ENCODE assay signal across 13 cellular contexts in the genomic region with DNA sequence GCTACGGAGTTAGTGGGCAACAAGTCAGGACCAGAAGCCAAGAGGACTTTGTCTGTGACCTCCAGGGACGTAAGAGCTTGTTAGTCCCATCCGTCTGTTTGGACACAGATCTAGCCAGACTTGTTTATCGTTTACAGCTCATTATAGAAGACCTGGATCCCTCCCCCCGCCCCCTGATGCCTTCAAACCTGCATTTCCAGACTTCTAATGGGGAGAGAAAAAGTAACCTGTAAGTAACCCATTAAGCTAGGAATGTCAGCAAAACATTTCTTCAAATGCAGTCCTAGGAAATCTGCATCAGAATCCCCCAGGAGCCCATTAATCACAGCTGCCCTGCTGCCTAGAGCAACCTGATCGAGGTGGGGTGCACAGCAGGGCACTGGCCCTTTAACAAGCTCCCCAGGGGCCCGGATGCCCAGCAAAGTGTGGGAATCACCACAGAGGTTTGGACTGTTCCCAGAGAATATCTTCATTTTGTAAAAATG. TPM values are rescaled to one million over a fixed set of nuclear protein-coding genes. Genes with fewer than 3 reads are reported as not detected.
DNase-seq lines count a peak whose midpoint lies in the region; ATAC-seq, FAIRE-seq and TF ChIP-seq lines count a peak whose summit lies in the region.
"Had no signal": no experiment of that assay in that cellular context is flagged by ENCODE, and none has a peak within 500 bp of the region (broad histone marks: within the 10 kb centered on the region; RNA-seq: fewer than 3 reads in every experiment).

No MANE protein-coding gene starts in this region.

- in situ Hi-C loops in HepG2 (cut with HindIII; ENCODE audit: extremely low pct_ligation_motif_present, low pct_unique_long_range_greater_than_20kb), result no loop called here

- TF ChIP-seq POLR2A in HepG2 (IDR thresholded peaks at IDR 0.05; ENCODE audit: insufficient read depth in 1 of 2, low read depth in 2 of 2, low read length in 2 of 2), result no peak

- POLR2A ChIA-PET in activated CD8-positive, alpha-beta T cell treated with anti-CD3 and anti-CD28 coated beads for 36 hours (lab: Charles Lee), result interaction anchor here (0.7 to 2.9 kb wide), 8 partner anchors 9 to 228 kb away, joined by 3 to 21 read pairs (median 4); partner anchors contain the start of gene DRAXIN
- POLR2A ChIA-PET in HepG2 (lab: Yijun Ruan, JAX), result interaction anchor here (0.7 to 2.5 kb wide), 3 partner anchors 11 to 29 kb away, joined by 3 to 16 read pairs (median 3); no protein-coding TSS in a partner anchor

- no peak overlapping the region for H3K27ac Mint-ChIP-seq in activated CD8-positive, alpha-beta T cell treated with anti-CD3 and anti-CD28 coated beads for 36 hours

- no peak for TF ChIP-seq CTCF in activated CD8-positive, alpha-beta T cell treated with anti-CD3 and anti-CD28 coated beads for 36 hours (IDR thresholded peaks at IDR 0.05)
- no peak for TF ChIP-seq CTCF in HepG2 (CRISPR knock-in tag; IDR thresholded peaks at IDR 0.05)

- no peak for TF ChIP-seq RAD21 in HepG2 (CRISPR knock-in tag; IDR thresholded peaks at IDR 0.05)

- WGBS in HepG2 (ENCODE audit: low lambda C conversion rate), result 20% methylated on average over 7 of the region's 7 CpGs

- H3K4me1 Mint-ChIP-seq in activated CD8-positive, alpha-beta T cell treated with anti-CD3 and anti-CD28 coated beads for 36 hours (ENCODE audit: low read depth), result peaks cover 13% of the 10 kb centered on the region

- H3K27me3 Mint-ChIP-seq in activated CD8-positive, alpha-beta T cell treated with anti-CD3 and anti-CD28 coated beads for 36 hours, result peaks cover 4% of the 10 kb centered on the region

- peaks cover 0 to 28% (median 18%) of the 10 kb centered on the region in 11 experiments; a peak in 19 of 22 replicates for H3K36me3 ChIP-seq in BLaER1 treated with 17β-estradiol and CSF1 and Interleukin-3, amounts not matched to agents 10 nM and 100 nM
- H3K36me3 ChIP-seq in H7 (replicated peaks; ENCODE audit: control insufficient read depth, insufficient read depth, low read length) (peaks cover 13% of the 10 kb centered on the region), HepG2 (replicated peaks in 1 of 2; ENCODE audit: control insufficient read depth in 1 of 2, insufficient read depth in 2 of 2, low read length in 2 of 2) (peaks cover 0 to 5% of the 10 kb centered on the region in 2 experiments; a peak in 1 of 5 replicates)

- H3K9me3 ChIP-seq in BLaER1 treated with 17β-estradiol and CSF1 and Interleukin-3, amounts not matched to agents 10 nM and 100 nM (replicated peaks in 1 of 11), result no peaks in the 10 kb centered on the region
- no peaks in the 10 kb centered on the region for H3K9me3 ChIP-seq in HepG2 (ENCODE audit: low read length)

- DNase-seq in H7 (peak; percentile 84), HepG2 (ENCODE audit: low spot score) (no peak), 8988T (no peak), NCI-H774 (lab: John Stamatoyannopoulos, UW) (no peak)
- DNase-seq in activated CD8-positive, alpha-beta T cell treated with anti-CD3 and anti-CD28 coated beads for 36 hours, result no peak
- DNase-seq: activated CD4-positive, alpha-beta T cell treated with anti-CD3 and anti-CD28 coated beads for 4 hours; GOT3; NCI-H146; stimulated activated CD4-positive, alpha-beta T cell treated with anti-CD3 and anti-CD28 coated beads, Interleukin-15, amount 100 ng/mL, for 24 hours; stimulated activated naive CD4-positive, alpha-beta T cell had no signal

- H3K9ac ChIP-seq in BLaER1 treated with 17β-estradiol and CSF1 and Interleukin-3, amounts not matched to agents 10 nM and 100 nM, result peak overlapping the region; percentile 84 to 99 (median 89); a peak in 20 of 22 replicates
- no peak overlapping the region for H3K9ac ChIP-seq in HepG2 (ENCODE audit: insufficient read depth, low read depth, low read length)

- H3K4me2 ChIP-seq in BLaER1 treated with 17β-estradiol and CSF1 and Interleukin-3, amounts not matched to agents 10 nM and 100 nM, result peak overlapping the region; percentile 81 to 99 (median 93)
- H3K4me2 ChIP-seq in HepG2 (ENCODE audit: low read depth, low read length), result peak overlapping the region; percentile 99; the same call in 1 of the 2 replicates

- H4K20me1 ChIP-seq in BLaER1 treated with 17β-estradiol and CSF1 and Interleukin-3, amounts not matched to agents 10 nM and 100 nM, result peaks cover 0 to 50% (median 32%) of the 10 kb centered on the region in 11 experiments; a peak in 17 of 22 replicates
- H4K20me1 ChIP-seq in HepG2 (ENCODE audit: insufficient read depth, low read length), result no peaks in the 10 kb centered on the region

- H3K27me3 ChIP-seq in BLaER1 treated with 17β-estradiol and CSF1 and Interleukin-3, amounts not matched to agents 10 nM and 100 nM, result no peaks in the 10 kb centered on the region
- H3K27me3 ChIP-seq in H7 (ENCODE audit: control insufficient read depth, insufficient read depth, low read length) (no peaks in the 10 kb centered on the region), HepG2 (ENCODE audit: control insufficient read depth in 1 of 2, insufficient read depth in 2 of 2, low read length in 2 of 2) (peaks cover 3 to 39% of the 10 kb centered on the region in 2 experiments; a peak in 4 of 5 replicates)

- peaks cover 28 to 91% (median 88%) of the 10 kb centered on the region in 10 experiments for H3K4me1 ChIP-seq in BLaER1 treated with 17β-estradiol and CSF1 and Interleukin-3, amounts not matched to agents 10 nM and 100 nM
- H3K4me1 ChIP-seq in HepG2 (ENCODE audit: insufficient read depth, low read length), result peaks cover 23% of the 10 kb centered on the region

- no TSS peak for BruUV-seq in HepG2 (replicated peaks; lab: Mats Ljungman, UMichigan)

- ATAC-seq in activated CD8-positive, alpha-beta T cell treated with anti-CD3 and anti-CD28 coated beads for 36 hours, result no peak
- ATAC-seq in HepG2 (no peak), HG03469 (IDR thresholded peaks at IDR 0.05; ENCODE audit: unreplicated experiment) (no peak), GM19328 (IDR thresholded peaks at IDR 0.05; ENCODE audit: unreplicated experiment) (no peak)

- H3K9me3 Mint-ChIP-seq in activated CD8-positive, alpha-beta T cell treated with anti-CD3 and anti-CD28 coated beads for 36 hours, result no peaks in the 10 kb centered on the region

- H3K27ac ChIP-seq in BLaER1 treated with 17β-estradiol and CSF1 and Interleukin-3, amounts not matched to agents 10 nM and 100 nM, result peak overlapping the region in 9 of 11 experiments; percentile 81 to 94 (median 91); a peak in 17 of 22 replicates
- no peak overlapping the region for H3K27ac ChIP-seq in HepG2 (ENCODE audit: extremely low read length, insufficient read depth, low read length)

- intact Hi-C loops in activated CD8-positive, alpha-beta T cell treated with anti-CD3 and anti-CD28 coated beads for 36 hours (cut with micrococcal nuclease), result no loop called here
- intact Hi-C loops in HepG2 (cut with micrococcal nuclease; ENCODE audit: unreplicated experiment), result no loop called here

- H3K4me3 Mint-ChIP-seq in activated CD8-positive, alpha-beta T cell treated with anti-CD3 and anti-CD28 coated beads for 36 hours, result peak overlapping the region; percentile 84

- no peak for FAIRE-seq in HepG2 (lab: Jason Lieb, UNC)

- H3K4me3 ChIP-seq in BLaER1 treated with 17β-estradiol and CSF1 and Interleukin-3, amounts not matched to agents 10 nM and 100 nM, result peak overlapping the region in 7 of 10 experiments; percentile 81 to 98 (median 88); a peak in 12 of 20 replicates
- H3K4me3 ChIP-seq in H7 (ENCODE audit: insufficient read depth, low read depth, low read length), result peak overlapping the region; percentile 99; the same call in 1 of the 2 replicates
- H3K4me3 ChIP-seq in HepG2 (replicated peaks in 1 of 3; ENCODE audit: insufficient read depth in 1 of 3, low read depth in 2 of 3, low read length in 3 of 3), result peak overlapping the region in 1 of 3 experiments; percentile 90; a peak in 1 of 6 replicates

- CTCF ChIA-PET in activated CD8-positive, alpha-beta T cell treated with anti-CD3 and anti-CD28 coated beads for 36 hours (lab: Charles Lee), result interaction anchor here (1.2 to 3.5 kb wide), 8 partner anchors 10 to 40 kb away, joined by 5 to 28 read pairs (median 6); partner anchors contain the start of genes FBXO2, FBXO44 and FBXO6
- CTCF ChIA-PET in HepG2 (lab: Yijun Ruan, JAX; ENCODE audit: low intra/inter-chr PET ratio, low total read pairs), result no interaction called here

- peaks cover 4% of the 10 kb centered on the region for H3K36me3 Mint-ChIP-seq in activated CD8-positive, alpha-beta T cell treated with anti-CD3 and anti-CD28 coated beads for 36 hours (ENCODE audit: low read depth)

- H3K79me2 ChIP-seq in HepG2 (ENCODE audit: insufficient read depth, low read length), result no peaks in the 10 kb centered on the region

- no peak overlapping the region for H2AFZ ChIP-seq in HepG2 (ENCODE audit: low read length)

- no peak for TF ChIP-seq EP300 in HepG2 (IDR thresholded peaks at IDR 0.05; ENCODE audit: low read depth in 2 of 2, low read length in 2 of 2)
- no peak for TF ChIP-seq EP300 in HepG2 (CRISPR knock-in tag; IDR thresholded peaks at IDR 0.05; ENCODE audit: borderline replicate concordance)

RNA-seq across cellular contexts. Expression of gene MAD2L2, which starts 1.4 kb away (rescaled TPM):
- total RNA-seq in H7 (2014; rRNA removed; shearing (Covaris generic)), result 786 and 983 TPM in 2 replicates
- 10 to 100 TPM; 86.5 to 90.4 TPM for total RNA-seq in activated CD8-positive, alpha-beta T cell treated with anti-CD3 and anti-CD28 coated beads for 36 hours
- total RNA-seq in HepG2 (2016; rRNA removed; fragmentation: Illumina TruSeq; extraction: Trizol), result 37.6 and 53.8 TPM in 2 replicates
- 164 and 195 TPM in 2 replicates for total RNA-seq in HepG2 (2016; cell fraction: cytosol; rRNA removed; fragmentation: Illumina TruSeq; extraction: Trizol; ENCODE audit: low read depth)
- 34.8 and 55.0 TPM in 2 replicates for total RNA-seq in HepG2 (2016; cell fraction: insoluble cytoplasmic fraction; rRNA removed; fragmentation: Illumina TruSeq; extraction: Trizol)
- 127 and 152 TPM in 2 replicates for total RNA-seq in HepG2 (2016; cell fraction: membrane; rRNA removed; fragmentation: Illumina TruSeq; extraction: Trizol)
- total RNA-seq in HepG2 (2016; cell fraction: nucleus; rRNA removed; fragmentation: Illumina TruSeq; extraction: Trizol), result 28.6 and 32.6 TPM in 2 replicates
- polyA plus RNA-seq in HepG2 (2011; rRNA removed), result 51.8 and 53.0 TPM in 2 replicates
- 56.2 and 86.8 TPM in 2 replicates for polyA plus RNA-seq in HepG2 (2011; cell fraction: cytosol; rRNA removed)
- 69.0 and 73.0 TPM in 2 replicates for polyA plus RNA-seq in HepG2 (2011; cell fraction: nucleus; rRNA removed)
- polyA plus RNA-seq in HepG2 (2012), result 33.6 and 38.0 TPM in 2 replicates
- 231 and 260 TPM in 2 replicates for polyA plus RNA-seq in HepG2 (2016; cell fraction: cytosol; fragmentation: Illumina TruSeq; extraction: Trizol; ENCODE audit: low read depth)
- 43.5 and 51.8 TPM in 2 replicates for polyA plus RNA-seq in HepG2 (2016; cell fraction: insoluble cytoplasmic fraction; fragmentation: Illumina TruSeq; extraction: Trizol; ENCODE audit: low read depth)
- polyA plus RNA-seq in HepG2 (2016; cell fraction: membrane; fragmentation: Illumina TruSeq; extraction: Trizol; ENCODE audit: low read depth), result 147 and 163 TPM in 2 replicates
- 60.5 and 63.4 TPM in 2 replicates for polyA plus RNA-seq in HepG2 (2016; cell fraction: nucleus; fragmentation: Illumina TruSeq; extraction: Trizol; ENCODE audit: insufficient read depth, low read depth)
- 65.7 and 126 TPM in 2 replicates for polyA minus RNA-seq in HepG2 (2011; rRNA and poly(A)+ RNA removed; ENCODE audit: low replicate concordance)
- 20.8 and 24.6 TPM in 2 replicates for polyA minus RNA-seq in HepG2 (2011; cell fraction: cytosol; rRNA and poly(A)+ RNA removed)
- polyA minus RNA-seq in HepG2 (2011; cell fraction: nucleus; rRNA and poly(A)+ RNA removed), result 15.5 and 18.3 TPM in 2 replicates

RNA-seq across cellular contexts. Expression of gene DRAXIN, which starts 9.2 kb away (rescaled TPM):
- total RNA-seq in H7 (2014; rRNA removed; shearing (Covaris generic)), result 52.4 and 60.1 TPM in 2 replicates
- total RNA-seq in activated CD8-positive, alpha-beta T cell treated with anti-CD3 and anti-CD28 coated beads for 36 hours, result under 1 TPM; 0.18 to 0.20 TPM
- 0.02 TPM in 1 of 2 replicates, not detected in the other for total RNA-seq in HepG2 (2016; rRNA removed; fragmentation: Illumina TruSeq; extraction: Trizol)
- total RNA-seq in HepG2 (2016; cell fraction: cytosol; rRNA removed; fragmentation: Illumina TruSeq; extraction: Trizol; ENCODE audit: low read depth), result not detected in 2 replicates
- total RNA-seq in HepG2 (2016; cell fraction: insoluble cytoplasmic fraction; rRNA removed; fragmentation: Illumina TruSeq; extraction: Trizol), result 0.02 TPM in 1 of 2 replicates, not detected in the other
- total RNA-seq in HepG2 (2016; cell fraction: membrane; rRNA removed; fragmentation: Illumina TruSeq; extraction: Trizol), result not detected in 2 replicates
- not detected in 2 replicates for total RNA-seq in HepG2 (2016; cell fraction: nucleus; rRNA removed; fragmentation: Illumina TruSeq; extraction: Trizol)
- polyA plus RNA-seq in HepG2 (2011; rRNA removed), result not detected in 2 replicates
- polyA plus RNA-seq in HepG2 (2011; cell fraction: cytosol; rRNA removed), result under 0.01 TPM in 1 of 2 replicates, not detected in the other
- polyA plus RNA-seq in HepG2 (2011; cell fraction: nucleus; rRNA removed), result not detected in 2 replicates
- not detected in 2 replicates for polyA plus RNA-seq in HepG2 (2012)
- not detected in 2 replicates for polyA plus RNA-seq in HepG2 (2016; cell fraction: cytosol; fragmentation: Illumina TruSeq; extraction: Trizol; ENCODE audit: low read depth)
- polyA plus RNA-seq in HepG2 (2016; cell fraction: insoluble cytoplasmic fraction; fragmentation: Illumina TruSeq; extraction: Trizol; ENCODE audit: low read depth), result not detected in 2 replicates
- polyA plus RNA-seq in HepG2 (2016; cell fraction: membrane; fragmentation: Illumina TruSeq; extraction: Trizol; ENCODE audit: low read depth), result not detected in 2 replicates
- 0.05 TPM in 1 of 2 replicates, not detected in the other for polyA plus RNA-seq in HepG2 (2016; cell fraction: nucleus; fragmentation: Illumina TruSeq; extraction: Trizol; ENCODE audit: insufficient read depth, low read depth)
- 0.09 and 0.10 TPM in 2 replicates for polyA minus RNA-seq in HepG2 (2011; rRNA and poly(A)+ RNA removed; ENCODE audit: low replicate concordance)
- polyA minus RNA-seq in HepG2 (2011; cell fraction: cytosol; rRNA and poly(A)+ RNA removed), result not detected in 2 replicates
- polyA minus RNA-seq in HepG2 (2011; cell fraction: nucleus; rRNA and poly(A)+ RNA removed), result not detected in 2 replicates

RNA-seq across cellular contexts. Expression of gene FBXO6, which starts 18.3 kb away (rescaled TPM):
- total RNA-seq in H7 (2014; rRNA removed; shearing (Covaris generic)), result 1.7 and 3.4 TPM in 2 replicates
- 1 to 10 TPM; 6.2 to 7.9 TPM for total RNA-seq in activated CD8-positive, alpha-beta T cell treated with anti-CD3 and anti-CD28 coated beads for 36 hours
- total RNA-seq in HepG2 (2016; rRNA removed; fragmentation: Illumina TruSeq; extraction: Trizol), result 10.0 and 10.7 TPM in 2 replicates
- total RNA-seq in HepG2 (2016; cell fraction: cytosol; rRNA removed; fragmentation: Illumina TruSeq; extraction: Trizol; ENCODE audit: low read depth), result 21.0 and 25.0 TPM in 2 replicates
- total RNA-seq in HepG2 (2016; cell fraction: insoluble cytoplasmic fraction; rRNA removed; fragmentation: Illumina TruSeq; extraction: Trizol), result 8.7 and 9.5 TPM in 2 replicates
- 20.2 and 24.8 TPM in 2 replicates for total RNA-seq in HepG2 (2016; cell fraction: membrane; rRNA removed; fragmentation: Illumina TruSeq; extraction: Trizol)
- total RNA-seq in HepG2 (2016; cell fraction: nucleus; rRNA removed; fragmentation: Illumina TruSeq; extraction: Trizol), result 4.0 and 5.2 TPM in 2 replicates
- polyA plus RNA-seq in HepG2 (2011; rRNA removed), result 8.0 and 8.1 TPM in 2 replicates
- polyA plus RNA-seq in HepG2 (2011; cell fraction: cytosol; rRNA removed), result 7.1 and 10.5 TPM in 2 replicates
- 3.5 and 4.5 TPM in 2 replicates for polyA plus RNA-seq in HepG2 (2011; cell fraction: nucleus; rRNA removed)
- polyA plus RNA-seq in HepG2 (2012), result 2.1 and 2.9 TPM in 2 replicates
- polyA plus RNA-seq in HepG2 (2016; cell fraction: cytosol; fragmentation: Illumina TruSeq; extraction: Trizol; ENCODE audit: low read depth), result 34.0 and 38.4 TPM in 2 replicates
- 11.8 and 12.6 TPM in 2 replicates for polyA plus RNA-seq in HepG2 (2016; cell fraction: insoluble cytoplasmic fraction; fragmentation: Illumina TruSeq; extraction: Trizol; ENCODE audit: low read depth)
- 23.7 and 27.8 TPM in 2 replicates for polyA plus RNA-seq in HepG2 (2016; cell fraction: membrane; fragmentation: Illumina TruSeq; extraction: Trizol; ENCODE audit: low read depth)
- polyA plus RNA-seq in HepG2 (2016; cell fraction: nucleus; fragmentation: Illumina TruSeq; extraction: Trizol; ENCODE audit: insufficient read depth, low read depth), result 9.0 and 9.5 TPM in 2 replicates
- 3.3 and 10.2 TPM in 2 replicates for polyA minus RNA-seq in HepG2 (2011; rRNA and poly(A)+ RNA removed; ENCODE audit: low replicate concordance)
- polyA minus RNA-seq in HepG2 (2011; cell fraction: cytosol; rRNA and poly(A)+ RNA removed), result 2.5 and 3.6 TPM in 2 replicates
- 0.64 and 1.1 TPM in 2 replicates for polyA minus RNA-seq in HepG2 (2011; cell fraction: nucleus; rRNA and poly(A)+ RNA removed)

RNA-seq across cellular contexts. Expression of gene FBXO44, which starts 27.7 kb away (rescaled TPM):
- 24.5 and 32.4 TPM in 2 replicates for total RNA-seq in H7 (2014; rRNA removed; shearing (Covaris generic))
- 10 to 100 TPM; 18.1 to 20.4 TPM for total RNA-seq in activated CD8-positive, alpha-beta T cell treated with anti-CD3 and anti-CD28 coated beads for 36 hours
- total RNA-seq in HepG2 (2016; rRNA removed; fragmentation: Illumina TruSeq; extraction: Trizol), result 13.4 and 22.4 TPM in 2 replicates
- total RNA-seq in HepG2 (2016; cell fraction: cytosol; rRNA removed; fragmentation: Illumina TruSeq; extraction: Trizol; ENCODE audit: low read depth), result 8.3 and 9.2 TPM in 2 replicates
- 13.9 and 21.3 TPM in 2 replicates for total RNA-seq in HepG2 (2016; cell fraction: insoluble cytoplasmic fraction; rRNA removed; fragmentation: Illumina TruSeq; extraction: Trizol)
- total RNA-seq in HepG2 (2016; cell fraction: membrane; rRNA removed; fragmentation: Illumina TruSeq; extraction: Trizol), result 11.8 and 12.2 TPM in 2 replicates
- 27.2 and 30.0 TPM in 2 replicates for total RNA-seq in HepG2 (2016; cell fraction: nucleus; rRNA removed; fragmentation: Illumina TruSeq; extraction: Trizol)
- 27.9 and 31.2 TPM in 2 replicates for polyA plus RNA-seq in HepG2 (2011; rRNA removed)
- 15.5 and 22.9 TPM in 2 replicates for polyA plus RNA-seq in HepG2 (2011; cell fraction: cytosol; rRNA removed)
- 216 and 281 TPM in 2 replicates for polyA plus RNA-seq in HepG2 (2011; cell fraction: nucleus; rRNA removed)
- 14.5 and 21.6 TPM in 2 replicates for polyA plus RNA-seq in HepG2 (2012)
- 6.4 and 7.6 TPM in 2 replicates for polyA plus RNA-seq in HepG2 (2016; cell fraction: cytosol; fragmentation: Illumina TruSeq; extraction: Trizol; ENCODE audit: low read depth)
- polyA plus RNA-seq in HepG2 (2016; cell fraction: insoluble cytoplasmic fraction; fragmentation: Illumina TruSeq; extraction: Trizol; ENCODE audit: low read depth), result 16.6 and 20.5 TPM in 2 replicates
- polyA plus RNA-seq in HepG2 (2016; cell fraction: membrane; fragmentation: Illumina TruSeq; extraction: Trizol; ENCODE audit: low read depth), result 10.7 and 11.0 TPM in 2 replicates
- 63.3 and 73.9 TPM in 2 replicates for polyA plus RNA-seq in HepG2 (2016; cell fraction: nucleus; fragmentation: Illumina TruSeq; extraction: Trizol; ENCODE audit: insufficient read depth, low read depth)
- polyA minus RNA-seq in HepG2 (2011; rRNA and poly(A)+ RNA removed; ENCODE audit: low replicate concordance), result 6.4 and 37.9 TPM in 2 replicates
- 5.6 and 11.0 TPM in 2 replicates for polyA minus RNA-seq in HepG2 (2011; cell fraction: cytosol; rRNA and poly(A)+ RNA removed)
- 63.7 and 77.4 TPM in 2 replicates for polyA minus RNA-seq in HepG2 (2011; cell fraction: nucleus; rRNA and poly(A)+ RNA removed)

RNA-seq across cellular contexts. Expression of gene FBXO2, which starts 28.1 kb away (rescaled TPM):
- total RNA-seq in H7 (2014; rRNA removed; shearing (Covaris generic)), result 46.0 and 46.7 TPM in 2 replicates
- 1 to 10 TPM; 1.7 to 1.9 TPM for total RNA-seq in activated CD8-positive, alpha-beta T cell treated with anti-CD3 and anti-CD28 coated beads for 36 hours
- 112 and 118 TPM in 2 replicates for total RNA-seq in HepG2 (2016; rRNA removed; fragmentation: Illumina TruSeq; extraction: Trizol)
- total RNA-seq in HepG2 (2016; cell fraction: cytosol; rRNA removed; fragmentation: Illumina TruSeq; extraction: Trizol; ENCODE audit: low read depth), result 24.1 and 26.6 TPM in 2 replicates
- total RNA-seq in HepG2 (2016; cell fraction: insoluble cytoplasmic fraction; rRNA removed; fragmentation: Illumina TruSeq; extraction: Trizol), result 117 and 122 TPM in 2 replicates
- 42.0 and 46.9 TPM in 2 replicates for total RNA-seq in HepG2 (2016; cell fraction: membrane; rRNA removed; fragmentation: Illumina TruSeq; extraction: Trizol)
- total RNA-seq in HepG2 (2016; cell fraction: nucleus; rRNA removed; fragmentation: Illumina TruSeq; extraction: Trizol), result 44.1 and 50.6 TPM in 2 replicates
- 79.1 and 79.3 TPM in 2 replicates for polyA plus RNA-seq in HepG2 (2011; rRNA removed)
- polyA plus RNA-seq in HepG2 (2011; cell fraction: cytosol; rRNA removed), result 111 and 159 TPM in 2 replicates
- polyA plus RNA-seq in HepG2 (2011; cell fraction: nucleus; rRNA removed), result 117 and 119 TPM in 2 replicates
- polyA plus RNA-seq in HepG2 (2012), result 56.3 and 79.3 TPM in 2 replicates
- polyA plus RNA-seq in HepG2 (2016; cell fraction: cytosol; fragmentation: Illumina TruSeq; extraction: Trizol; ENCODE audit: low read depth), result 32.5 and 36.0 TPM in 2 replicates
- polyA plus RNA-seq in HepG2 (2016; cell fraction: insoluble cytoplasmic fraction; fragmentation: Illumina TruSeq; extraction: Trizol; ENCODE audit: low read depth), result 190 and 198 TPM in 2 replicates
- polyA plus RNA-seq in HepG2 (2016; cell fraction: membrane; fragmentation: Illumina TruSeq; extraction: Trizol; ENCODE audit: low read depth), result 55.6 and 59.6 TPM in 2 replicates
- 151 and 157 TPM in 2 replicates for polyA plus RNA-seq in HepG2 (2016; cell fraction: nucleus; fragmentation: Illumina TruSeq; extraction: Trizol; ENCODE audit: insufficient read depth, low read depth)
- 7.8 and 69.7 TPM in 2 replicates for polyA minus RNA-seq in HepG2 (2011; rRNA and poly(A)+ RNA removed; ENCODE audit: low replicate concordance)
- 28.6 and 33.3 TPM in 2 replicates for polyA minus RNA-seq in HepG2 (2011; cell fraction: cytosol; rRNA and poly(A)+ RNA removed)
- polyA minus RNA-seq in HepG2 (2011; cell fraction: nucleus; rRNA and poly(A)+ RNA removed), result 16.7 and 18.5 TPM in 2 replicates

Comparison
In these comparisons a context has a peak if more than half of its experiments do, and no peak if none do; other contexts are left out.
1. RNA of gene DRAXIN, which starts 9.2 kb away (total RNA-seq): 52.4 to 60.1 TPM in H7; 0.18 to 0.20 TPM in activated CD8-positive, alpha-beta T cell treated with anti-CD3 and anti-CD28 coated beads for 36 hours and 0.02 TPM in HepG2; every median in the first group is over 10 times any median in the second.